1 cellular context compared by ENCODE assay signal in the genomic region with DNA sequence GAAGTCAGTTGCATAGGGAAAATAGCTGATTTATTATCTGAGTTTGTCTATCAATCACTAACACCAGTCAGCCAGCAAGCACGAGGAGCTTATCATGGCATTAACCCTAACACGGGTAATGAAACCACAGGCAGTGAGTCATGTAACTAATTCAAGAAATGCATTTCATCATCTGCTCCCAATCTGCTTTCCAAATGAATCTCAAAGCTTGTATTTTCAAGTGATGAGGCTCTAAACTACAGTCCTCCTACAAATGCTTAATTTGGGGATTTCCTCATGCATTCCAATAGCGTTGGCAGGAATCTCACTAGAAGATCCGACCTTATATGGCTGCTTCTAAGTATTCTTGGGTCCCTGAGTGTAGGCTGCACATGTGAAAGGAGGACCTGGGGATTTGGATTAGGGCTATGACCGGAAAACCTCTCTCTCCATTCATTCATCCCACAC.
TF ChIP-seq lines count a peak whose summit lies in the region.

No MANE protein-coding gene starts in this region.

TF ChIP-seq in HEK293, 187 proteins besides CTCF, POLR2A, EP300 and RAD21 (continued from another document):
- TF ChIP-seq ZNF366 (tag by site-specific recombination; conservative IDR thresholded peaks at IDR 0.05) (0 out of 2 replicates have a peak, but pooled peaks have one; percentile 18), ZBTB21 (tag by site-specific recombination; IDR thresholded peaks at IDR 0.05) (peak; percentile 68), ZNF239 (tag by site-specific recombination; IDR thresholded peaks at IDR 0.05) (no peak), WT1 (tag by site-specific recombination; IDR thresholded peaks at IDR 0.05) (no peak), ZNF121 (tag by site-specific recombination; IDR thresholded peaks at IDR 0.05) (no peak), ZNF16 (tag by site-specific recombination; IDR thresholded peaks at IDR 0.05; ENCODE audit: low read depth) (no peak), ZBTB20 (tag by site-specific recombination; IDR thresholded peaks at IDR 0.05) (no peak), ZNF274 (IDR thresholded peaks at IDR 0.05; ENCODE audit: low read length) (no peak), ZNF274 (tag by site-specific recombination; IDR thresholded peaks at IDR 0.05; ENCODE audit: borderline replicate concordance) (no peak), ZNF335 (tag by site-specific recombination; conservative IDR thresholded peaks at IDR 0.05) (0 out of 2 replicates have a peak, but pooled peaks have one; percentile 18)
- TF ChIP-seq, protein P1, sequence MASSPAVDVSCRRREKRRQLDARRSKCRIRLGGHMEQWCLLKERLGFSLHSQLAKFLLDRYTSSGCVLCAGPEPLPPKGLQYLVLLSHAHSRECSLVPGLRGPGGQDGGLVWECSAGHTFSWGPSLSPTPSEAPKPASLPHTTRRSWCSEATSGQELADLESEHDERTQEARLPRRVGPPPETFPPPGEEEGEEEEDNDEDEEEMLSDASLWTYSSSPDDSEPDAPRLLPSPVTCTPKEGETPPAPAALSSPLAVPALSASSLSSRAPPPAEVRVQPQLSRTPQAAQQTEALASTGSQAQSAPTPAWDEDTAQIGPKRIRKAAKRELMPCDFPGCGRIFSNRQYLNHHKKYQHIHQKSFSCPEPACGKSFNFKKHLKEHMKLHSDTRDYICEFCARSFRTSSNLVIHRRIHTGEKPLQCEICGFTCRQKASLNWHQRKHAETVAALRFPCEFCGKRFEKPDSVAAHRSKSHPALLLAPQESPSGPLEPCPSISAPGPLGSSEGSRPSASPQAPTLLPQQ (tag by site-specific recombination; IDR thresholded peaks at IDR 0.05): 0 out of 2 replicates have a peak, but pooled peaks have one; percentile 36
